22 cellular contexts compared by ENCODE assay signal in genomic region chr18:11668441-11669169, GRCh38. TPM values are rescaled to one million over a fixed set of nuclear protein-coding genes. Genes with fewer than 3 reads are reported as not detected.
DNase-seq lines count a peak whose midpoint lies in the region; ATAC-seq, FAIRE-seq and TF ChIP-seq lines count a peak whose summit lies in the region.
"Had no signal": no experiment of that assay in that cellular context is flagged by ENCODE, and none has a peak within 500 bp of the region (broad histone marks: within the 10 kb centered on the region; RNA-seq: fewer than 3 reads in every experiment).

No MANE protein-coding gene starts in this region.

- no peak for TF ChIP-seq POLR2A in H1 (IDR thresholded peaks at IDR 0.05; ENCODE audit: control extremely low read depth in 1 of 2, low read depth in 2 of 2, low read length in 2 of 2)

- H3K79me1 ChIP-seq in H1 (ENCODE audit: low read depth, low read length), result no peaks in the 10 kb centered on the region

- no peak for TF ChIP-seq RAD21 in H1 (IDR thresholded peaks at IDR 0.05 in 1 of 2, conservative IDR thresholded peaks at IDR 0.05 in 1 of 2; ENCODE audit: low read depth in 2 of 2, low read length in 2 of 2)

- peaks cover 7% of the 10 kb centered on the region for H3K4me1 Mint-ChIP-seq in nephron progenitor cell
- H3K4me1 Mint-ChIP-seq in activated naive CD4-positive, alpha-beta T cell treated with anti-CD3 and anti-CD28 coated beads for 36 hours (ENCODE audit: low read depth), result no peaks in the 10 kb centered on the region

- no peak overlapping the region; the same call in 1 of the 2 replicates for H2BK20ac ChIP-seq in H1 (ENCODE audit: low read length)

- 65% methylated on average over 10 of the region's 10 CpGs; no CpG with 5 or more reads in 1 of the 2 experiments for WGBS in H1 (ENCODE audit: extremely low coverage in 1 of 2, insufficient coverage in 1 of 2, insufficient read length in 1 of 2, insufficient replicate concordance in 2 of 2, low coverage in 1 of 2, low lambda C conversion rate in 2 of 2, missing lambda C conversion rate in 1 of 2), 2 experiments

- no peaks in the 10 kb centered on the region for H3K36me3 Mint-ChIP-seq in nephron progenitor cell (ENCODE audit: low read depth)
- H3K36me3 Mint-ChIP-seq in activated naive CD4-positive, alpha-beta T cell treated with anti-CD3 and anti-CD28 coated beads for 36 hours (ENCODE audit: low read depth), result no peaks in the 10 kb centered on the region

- H3K4me2 ChIP-seq in H1 (ENCODE audit: insufficient read depth in 1 of 2, low read depth in 2 of 2, low read length in 2 of 2), result no peak overlapping the region

- no peak overlapping the region for H2BK5ac ChIP-seq in H1 (ENCODE audit: low read depth, low read length)

- peak overlapping the region; percentile 97 for H3K27ac Mint-ChIP-seq in nephron progenitor cell
- H3K27ac Mint-ChIP-seq in activated naive CD4-positive, alpha-beta T cell treated with anti-CD3 and anti-CD28 coated beads for 36 hours, result no peak overlapping the region

- no peaks in the 10 kb centered on the region for H3K36me3 ChIP-seq in H1 (ENCODE audit: control insufficient read depth in 2 of 4, insufficient read depth in 4 of 4, low read length in 3 of 4)

- H3K27me3 ChIP-seq in H1 (replicated peaks in 1 of 4; ENCODE audit: control insufficient read depth in 3 of 4, extremely low read depth in 1 of 4, insufficient read depth in 3 of 4, low read length in 3 of 4), result no peaks in the 10 kb centered on the region; a peak in 2 of 7 replicates
- peaks cover 10% of the 10 kb centered on the region for H3K27me3 ChIP-seq in foreskin keratinocyte

- no peaks in the 10 kb centered on the region for H3K9me3 Mint-ChIP-seq in nephron progenitor cell
- H3K9me3 Mint-ChIP-seq in activated naive CD4-positive, alpha-beta T cell treated with anti-CD3 and anti-CD28 coated beads for 36 hours, result no peaks in the 10 kb centered on the region

- no peak overlapping the region for H4K5ac ChIP-seq in H1 (ENCODE audit: insufficient read length, low read depth, low read length)

- TF ChIP-seq CTCF in H1 (IDR thresholded peaks at IDR 0.05; ENCODE audit: control extremely low read depth in 1 of 3, insufficient read depth in 1 of 3, low read depth in 1 of 3, low read length in 3 of 3) (no peak), foreskin keratinocyte (conservative IDR thresholded peaks at IDR 0.05) (no peak), nephron progenitor cell (IDR thresholded peaks at IDR 0.05) (no peak)

- H4K91ac ChIP-seq in H1 (replicated peaks; ENCODE audit: insufficient read length, low read length), result no peak overlapping the region

- H3K56ac ChIP-seq in H1 (replicated peaks; ENCODE audit: insufficient read length, low read depth, low read length), result no peak overlapping the region

- H3K23ac ChIP-seq in H1 (ENCODE audit: insufficient read length), result no peak overlapping the region

- no peak overlapping the region for H3K9ac ChIP-seq in H1 (replicated peaks in 1 of 4; ENCODE audit: extremely low read depth in 1 of 4, low read depth in 3 of 4, low read length in 3 of 4)
- H3K9ac ChIP-seq: GM23248 had no signal

- DNase-seq in DMS 273 (lab: John Stamatoyannopoulos, UW; ENCODE audit: unreplicated experiment), result peak; percentile 41
- DNase-seq in DMS 273 treated with DMSO at 0.1 percent for 48 hours (lab: John Stamatoyannopoulos, UW), result no peak
- no peak for DNase-seq in H1 (ENCODE audit: low read depth in 1 of 2, low spot score in 2 of 2)
- DNase-seq in foreskin keratinocyte, result peak in 1 of 2 donors; percentile 20
- no peak for DNase-seq in nephron progenitor cell
- no peak for DNase-seq in NCI-H146 treated with DMSO at 0.1 percent for 48 hours (lab: John Stamatoyannopoulos, UW; ENCODE audit: unreplicated experiment)
- DNase-seq in activated naive CD4-positive, alpha-beta T cell treated with anti-CD3 and anti-CD28 coated beads for 36 hours, result no peak
- DNase-seq in NCI-H1048 (lab: John Stamatoyannopoulos, UW), result no peak
- DNase-seq: AML-193, GM23248, IMR-90, NCI-H1436 treated with DMSO at 0.1 percent for 48 hours, NCI-H2029 treated with DMSO at 0.1 percent for 48 hours, Right ventricle myocardium superior had no signal

- no peak overlapping the region for H2BK12ac ChIP-seq in H1 (ENCODE audit: low read depth, low read length)

- CTCF ChIA-PET in H1 (lab: Charles Lee; ENCODE audit: partially characterized antibody), result interaction anchor here (0.5 to 4.7 kb wide), 5 partner anchors 10 to 1338 kb away, joined by 3 to 41 read pairs (median 5); no protein-coding TSS in a partner anchor
- CTCF ChIA-PET in activated naive CD4-positive, alpha-beta T cell treated with anti-CD3 and anti-CD28 coated beads for 36 hours (lab: Charles Lee), result no interaction called here

- intact Hi-C loops in activated naive CD4-positive, alpha-beta T cell treated with anti-CD3 and anti-CD28 coated beads for 36 hours (cut with micrococcal nuclease), result no loop called here

- POLR2A ChIA-PET in H1 (lab: Charles Lee; ENCODE audit: partially characterized antibody), result no interaction called here

- H3K14ac ChIP-seq in H1 (ENCODE audit: insufficient read length), result no peak overlapping the region

- H2BK15ac ChIP-seq in H1 (ENCODE audit: low read length), result peak overlapping the region; percentile 40; the same call in 1 of the 2 replicates

- peaks cover 9% of the 10 kb centered on the region for H3K27me3 Mint-ChIP-seq in nephron progenitor cell (ENCODE audit: low read depth, poor library complexity)
- no peaks in the 10 kb centered on the region for H3K27me3 Mint-ChIP-seq in activated naive CD4-positive, alpha-beta T cell treated with anti-CD3 and anti-CD28 coated beads for 36 hours (ENCODE audit: low read depth)

- no peak overlapping the region; the same call in 1 of the 2 replicates for H2AK5ac ChIP-seq in H1 (ENCODE audit: low read depth, low read length)

- no peaks in the 10 kb centered on the region for H4K20me1 ChIP-seq in H1 (replicated peaks in 1 of 2; ENCODE audit: control insufficient read depth in 1 of 2, insufficient read depth in 2 of 2, low read length in 2 of 2)

- ATAC-seq in foreskin keratinocyte, result peak; percentile 38

- H3K4me1 ChIP-seq in H1 (replicated peaks in 1 of 4; ENCODE audit: control insufficient read depth in 3 of 4, insufficient read depth in 4 of 4, low read length in 3 of 4), result no peaks in the 10 kb centered on the region; a peak in 2 of 7 replicates
- H3K4me1 ChIP-seq in foreskin keratinocyte, result no peaks in the 10 kb centered on the region

- no peaks in the 10 kb centered on the region for H3K9me3 ChIP-seq in H1 (ENCODE audit: insufficient read depth in 2 of 2, low read depth in 1 of 2, low read length in 1 of 2)

- no peak for FAIRE-seq in H1 (lab: Jason Lieb, UNC)
- FAIRE-seq: GM12891, HTR-8/SVneo, RCC 7860 had no signal

- H3K23me2 ChIP-seq in H1 (ENCODE audit: low read depth, low read length), result no peaks in the 10 kb centered on the region

- H3K4ac ChIP-seq in H1 (replicated peaks; ENCODE audit: insufficient read length, low read depth, low read length), result no peak overlapping the region

- no peak overlapping the region for H2BK120ac ChIP-seq in H1 (replicated peaks; ENCODE audit: low read depth, low read length)

- H3K18ac ChIP-seq in H1 (ENCODE audit: extremely low read depth, low read length), result no peak overlapping the region

- peak overlapping the region; percentile 70; the same call in 1 of the 2 replicates for H2AFZ ChIP-seq in H1 (ENCODE audit: low read length)
- H2AFZ ChIP-seq: GM23248 had no signal

- no peak overlapping the region for H4K8ac ChIP-seq in H1 (ENCODE audit: extremely low read depth, insufficient read depth, low read length)

- H3K4me3 Mint-ChIP-seq in nephron progenitor cell, result peak overlapping the region; percentile 31
- no peak overlapping the region for H3K4me3 Mint-ChIP-seq in activated naive CD4-positive, alpha-beta T cell treated with anti-CD3 and anti-CD28 coated beads for 36 hours

- TF ChIP-seq EP300 in H1 (IDR thresholded peaks at IDR 0.05; ENCODE audit: borderline replicate concordance in 1 of 2, low read depth in 2 of 2, low read length in 2 of 2), result no peak

- H3K4me3 ChIP-seq in H1 (ENCODE audit: extremely low read depth in 1 of 4, insufficient read depth in 2 of 4, low read depth in 3 of 4, low read length in 4 of 4), result no peak overlapping the region
- H3K4me3 ChIP-seq: GM23248 had no signal

- H3K79me2 ChIP-seq in H1 (ENCODE audit: control insufficient read depth in 1 of 2, insufficient read depth in 2 of 2, low read length in 2 of 2), result no peaks in the 10 kb centered on the region

- H3K27ac ChIP-seq in H1 (ENCODE audit: low read depth, low read length) (no peak overlapping the region), foreskin keratinocyte (no peak overlapping the region)
- H3K27ac ChIP-seq: 22Rv1, C4-2B, GM23248 had no signal

TF ChIP-seq in H1, 55 proteins besides CTCF, POLR2A, EP300 and RAD21 (continues in another document):
- TF ChIP-seq BRCA1 (IDR thresholded peaks at IDR 0.05; ENCODE audit: low read depth, low read length), result no peak
- TF ChIP-seq GABPA (IDR thresholded peaks at IDR 0.05; ENCODE audit: borderline replicate concordance, insufficient read depth, low read length), result no peak

RNA-seq across cellular contexts. Expression of gene GNAL, which starts 20.5 kb away (rescaled TPM):
- total RNA-seq in H1 (2021; fragmentation: NEBNext Ultra II Directional; extraction: Animal tissue kit (Norgen Biotek cat#: 25700)), result 18.2 and 18.3 TPM in 2 replicates
- polyA plus RNA-seq in H1 (2011; rRNA removed), result 13.2 and 13.5 TPM in 2 replicates
- polyA plus RNA-seq in H1 (2011; cell fraction: cytosol; rRNA removed), result 10.1 TPM
- 18.1 TPM for polyA plus RNA-seq in H1 (2011; cell fraction: nucleus; rRNA removed)
- 13.4 to 17.5 TPM (median 15.0 TPM) in 4 replicates for polyA plus RNA-seq in H1 (2012, experiment 1 of 2)
- 4.5 TPM for polyA plus RNA-seq in H1 (2012, experiment 2 of 2)
- polyA plus RNA-seq in H1 (2013, experiment 1 of 2), result 11.1 TPM
- polyA plus RNA-seq in H1 (2013, experiment 2 of 2), result 10.5 TPM
- polyA minus RNA-seq in H1 (2011; rRNA and poly(A)+ RNA removed), result 17.7 and 43.0 TPM in 2 replicates
- polyA minus RNA-seq in H1 (2011; cell fraction: cytosol; rRNA and poly(A)+ RNA removed), result 16.5 TPM
- polyA minus RNA-seq in H1 (2011; cell fraction: nucleus; rRNA and poly(A)+ RNA removed), result 24.4 TPM
- total RNA-seq in foreskin keratinocyte, result 1.3 and 4.4 TPM in 2 replicates
- 0.31 and 1.1 TPM in 2 replicates for polyA plus RNA-seq in foreskin keratinocyte
- under 1 TPM in 1 of 2 experiments, not detected in 1; 0.05 TPM for total RNA-seq in activated naive CD4-positive, alpha-beta T cell treated with anti-CD3 and anti-CD28 coated beads for 36 hours

RNA-seq across cellular contexts. Expression of gene SLC35G4, which starts 59.2 kb away (rescaled TPM):
- total RNA-seq in H1 (2021; fragmentation: NEBNext Ultra II Directional; extraction: Animal tissue kit (Norgen Biotek cat#: 25700)), result not detected in 2 replicates
- polyA plus RNA-seq in H1 (2011; rRNA removed) (not detected in 2 replicates), foreskin keratinocyte (not detected in 2 replicates)
- polyA plus RNA-seq in H1 (2011; cell fraction: cytosol; rRNA removed), result not detected
- not detected for polyA plus RNA-seq in H1 (2011; cell fraction: nucleus; rRNA removed)
- not detected in 4 replicates for polyA plus RNA-seq in H1 (2012, experiment 1 of 2)
- polyA plus RNA-seq in H1 (2012, experiment 2 of 2), result not detected
- polyA plus RNA-seq in H1 (2013, experiment 1 of 2), result not detected
- not detected for polyA plus RNA-seq in H1 (2013, experiment 2 of 2)
- polyA minus RNA-seq in H1 (2011; rRNA and poly(A)+ RNA removed), result not detected in 2 replicates
- polyA minus RNA-seq in H1 (2011; cell fraction: cytosol; rRNA and poly(A)+ RNA removed), result not detected
- not detected for polyA minus RNA-seq in H1 (2011; cell fraction: nucleus; rRNA and poly(A)+ RNA removed)
- not detected in 2 replicates for total RNA-seq in foreskin keratinocyte
- total RNA-seq in activated naive CD4-positive, alpha-beta T cell treated with anti-CD3 and anti-CD28 coated beads for 36 hours, result not detected
- total RNA-seq: GM23248, IMR-90, M059J, NCI-H460, OCI-LY7, Right ventricle myocardium superior had no signal
- polyA plus RNA-seq: GM23248, IMR-90 had no signal
